9 cellular contexts compared by ENCODE assay signal in the genomic region with DNA sequence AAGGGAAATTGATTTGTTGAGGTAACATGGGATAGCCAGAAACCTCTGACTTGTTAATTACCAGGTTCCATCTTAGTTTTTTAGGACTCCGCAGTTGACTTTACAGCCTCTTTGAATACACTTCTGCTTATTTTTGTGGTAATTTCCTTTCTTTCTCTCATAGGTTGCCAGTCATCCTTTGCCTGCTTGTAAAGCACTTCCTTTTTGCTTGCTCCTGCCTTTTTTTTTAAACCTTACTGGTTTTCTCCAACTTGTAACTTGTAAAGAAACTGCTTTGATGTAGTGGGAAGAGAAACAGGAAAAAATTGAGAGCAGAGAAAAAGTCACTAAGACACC. TPM values are rescaled to one million over a fixed set of nuclear protein-coding genes. Genes with fewer than 3 reads are reported as not detected.
A peak's percentile ranks its signal among the peaks of the same experiment; 100 is the strongest.
DNase-seq lines count a peak whose midpoint lies in the region; ATAC-seq and TF ChIP-seq lines count a peak whose summit lies in the region.
"Had no signal": no experiment of that assay in that cellular context is flagged by ENCODE, and none has a peak within 500 bp of the region (broad histone marks: within the 10 kb centered on the region; RNA-seq: fewer than 3 reads in every experiment).

No MANE protein-coding gene starts in this region.

- H4K20me1 ChIP-seq in neural progenitor cell (ENCODE audit: low read depth), result peaks cover 69% of the 10 kb centered on the region

- no peak for ATAC-seq in GM21390 (IDR thresholded peaks at IDR 0.05; ENCODE audit: unreplicated experiment)

- H3K4me1 Mint-ChIP-seq in Calu3 (ENCODE audit: low read depth, unreplicated experiment) (peaks cover 33% of the 10 kb centered on the region), neural progenitor cell (peaks cover 24% of the 10 kb centered on the region)

- H3K4me2 ChIP-seq in neural progenitor cell, result peak overlapping the region; percentile 88

- no peaks in the 10 kb centered on the region for H3K27me3 Mint-ChIP-seq in Calu3 (ENCODE audit: unreplicated experiment)
- H3K27me3 Mint-ChIP-seq in neural progenitor cell (ENCODE audit: insufficient read depth, low read depth), result peaks cover 4% of the 10 kb centered on the region

- intact Hi-C loops in Calu3 (cut with micrococcal nuclease; ENCODE audit: unreplicated experiment), result no loop called here
- intact Hi-C loops in colonic mucosa (cut with DNase I), result no loop called here

- H3K9me3 ChIP-seq in colonic mucosa, result no peaks in the 10 kb centered on the region
- peaks cover 5% of the 10 kb centered on the region for H3K9me3 ChIP-seq in neural progenitor cell (ENCODE audit: low read depth)
- H3K9me3 ChIP-seq: SJSA1 had no signal

- H3K4me3 ChIP-seq in LNCaP clone FGC (ENCODE audit: low read depth, low read length), result peak overlapping the region; percentile 97
- H3K4me3 ChIP-seq in colonic mucosa, result peak overlapping the region; percentile 66
- H3K4me3 ChIP-seq in neural progenitor cell, result peak overlapping the region; percentile 62
- H3K4me3 ChIP-seq: SJSA1 had no signal

- no peaks in the 10 kb centered on the region for H3K36me3 ChIP-seq in colonic mucosa
- H3K36me3 ChIP-seq in neural progenitor cell, result peaks cover 7% of the 10 kb centered on the region

- H3K4me3 Mint-ChIP-seq in Calu3 (ENCODE audit: low read depth, unreplicated experiment), result peak overlapping the region; percentile 81
- peak overlapping the region; percentile 90 for H3K4me3 Mint-ChIP-seq in neural progenitor cell

- CTCF ChIA-PET in Calu3 (lab: Charles Lee), result no interaction called here

- no peak overlapping the region for H3K9ac ChIP-seq in colonic mucosa (ENCODE audit: low read depth in 2 of 2, low read length in 2 of 2)
- H3K9ac ChIP-seq in neural progenitor cell, result no peak overlapping the region

- no peaks in the 10 kb centered on the region for H3K4me1 ChIP-seq in colonic mucosa
- peaks cover 14% of the 10 kb centered on the region for H3K4me1 ChIP-seq in neural progenitor cell

- H3K27ac Mint-ChIP-seq in Calu3 (ENCODE audit: unreplicated experiment) (peak overlapping the region; percentile 70), neural progenitor cell (no peak overlapping the region)

- peaks cover 75% of the 10 kb centered on the region for H3K79me2 ChIP-seq in neural progenitor cell (ENCODE audit: low read depth)

- TF ChIP-seq CTCF in Calu3 (IDR thresholded peaks at IDR 0.05; ENCODE audit: unreplicated experiment), result no peak
- TF ChIP-seq CTCF in LNCaP clone FGC (IDR thresholded peaks at IDR 0.05; ENCODE audit: control insufficient read depth, extremely low read depth, insufficient read depth), result no peak
- no peak for TF ChIP-seq CTCF in colonic mucosa (IDR thresholded peaks at IDR 0.05)
- no peak for TF ChIP-seq CTCF in neural progenitor cell (IDR thresholded peaks at IDR 0.05)

- no peak overlapping the region for H2AFZ ChIP-seq in neural progenitor cell (replicated peaks)

- H3K27ac ChIP-seq in colonic mucosa (no peak overlapping the region), neural progenitor cell (no peak overlapping the region)
- H3K27ac ChIP-seq: SJSA1 had no signal

- BruUV-seq in Calu3 (replicated peaks; lab: Mats Ljungman, UMichigan), result no TSS peak

- DNase-seq in Calu3 (no peak), LNCaP clone FGC (ENCODE audit: low read depth) (no peak), colonic mucosa (no peak), neural progenitor cell (ENCODE audit: low spot score) (no peak), HuH-7 (ENCODE audit: low spot score) (no peak), GM19240 (ENCODE audit: insufficient read length, low spot score) (no peak), SHP77 treated with DMSO at 0.1 percent for 48 hours (lab: John Stamatoyannopoulos, UW) (no peak)

- H3K36me3 Mint-ChIP-seq in Calu3 (ENCODE audit: insufficient read depth, unreplicated experiment), result peaks cover 61% of the 10 kb centered on the region
- H3K36me3 Mint-ChIP-seq in neural progenitor cell, result peaks cover 19% of the 10 kb centered on the region

- H3F3A ChIP-seq in neural progenitor cell (ENCODE audit: low read depth), result peaks cover 15% of the 10 kb centered on the region

- no peaks in the 10 kb centered on the region for H3K9me3 Mint-ChIP-seq in Calu3 (ENCODE audit: low read depth, unreplicated experiment)
- peaks cover 18% of the 10 kb centered on the region for H3K9me3 Mint-ChIP-seq in neural progenitor cell

- H3K27me3 ChIP-seq in colonic mucosa (no peaks in the 10 kb centered on the region), neural progenitor cell (no peaks in the 10 kb centered on the region)
- H3K27me3 ChIP-seq: SJSA1 had no signal

RNA-seq across cellular contexts. Expression of gene PGK1, which starts 2.6 kb away (rescaled TPM):
- 613 and 623 TPM in 2 replicates for total RNA-seq in Calu3 (2022)
- total RNA-seq in colonic mucosa, result 100 to 1,000 TPM; 500 to 706 TPM
- 446 and 531 TPM in 2 replicates for total RNA-seq in neural progenitor cell (ENCODE audit: low replicate concordance)

RNA-seq across cellular contexts. Expression of gene TAF9B, which starts 32.8 kb away (rescaled TPM):
- total RNA-seq in Calu3 (2022) (11.5 and 18.4 TPM in 2 replicates), colonic mucosa (1 to 10 TPM; 5.8 to 6.3 TPM), neural progenitor cell (ENCODE audit: low replicate concordance) (71.5 and 103 TPM in 2 replicates)
